In genomic region chr12:116358850-116359761, GRCh38 we compare ENCODE assay signal across 8 cellular contexts.
A peak's percentile ranks its signal among the peaks of the same experiment; 100 is the strongest.
DNase-seq lines count a peak whose midpoint lies in the region; ATAC-seq and TF ChIP-seq lines count a peak whose summit lies in the region.

No MANE protein-coding gene starts in this region.

- no peak overlapping the region for H4K12ac ChIP-seq in trophoblast cell (ENCODE audit: low read depth, low read length)

- intact Hi-C loops in cardiac septum (cut with DNase I) (no loop called here), thyroid gland (cut with DNase I) (no loop called here)

- H4K8ac ChIP-seq in trophoblast cell (ENCODE audit: low read depth, low read length) = no peak overlapping the region

- H3K4me1 ChIP-seq in adipocyte (ENCODE audit: control insufficient read depth, insufficient read depth, low read length) (peaks cover 16% of the 10 kb centered on the region), trophoblast cell (ENCODE audit: control insufficient read depth in 1 of 2, insufficient read depth in 2 of 2, low read length in 2 of 2) (peaks cover 2 to 5% of the 10 kb centered on the region in 2 experiments), thyroid gland (peaks cover 0 to 11% of the 10 kb centered on the region in 2 donors)

- H3K79me2 ChIP-seq in trophoblast cell (ENCODE audit: control insufficient read depth, insufficient read depth, low read length, poor library complexity) = no peaks in the 10 kb centered on the region

- H3K4me3 ChIP-seq in adipocyte (ENCODE audit: low read length) (peak overlapping the region; percentile 68), trophoblast cell (ENCODE audit: low read depth, low read length) (no peak overlapping the region), thyroid gland (replicated peaks in 1 of 3) (no peak overlapping the region)

- peak overlapping the region; percentile 35 for H3K4me2 ChIP-seq in trophoblast cell (ENCODE audit: low read length)

- no peaks in the 10 kb centered on the region for H3K36me3 ChIP-seq in adipocyte (ENCODE audit: control insufficient read depth, insufficient read depth, low read length, severe bottlenecking)
- H3K36me3 ChIP-seq in trophoblast cell (ENCODE audit: control insufficient read depth in 1 of 2, insufficient read depth in 2 of 2, low read length in 2 of 2) = no peaks in the 10 kb centered on the region
- no peaks in the 10 kb centered on the region for H3K36me3 ChIP-seq in thyroid gland

- H3K9ac ChIP-seq in adipocyte (ENCODE audit: low read length) (peak overlapping the region; percentile 73), trophoblast cell (ENCODE audit: low read length) (no peak overlapping the region)

- WGBS in trophoblast cell (ENCODE audit: extremely low coverage, insufficient coverage, insufficient read length) = no CpG with 5 or more reads among the region's 11 CpGs
- 17 to 19% methylated on average over 11 of the region's 11 CpGs for WGBS in thyroid gland, 2 donors

- no peak overlapping the region for H3K14ac ChIP-seq in trophoblast cell (ENCODE audit: low read length)

- no peak for TF ChIP-seq CTCF in thyroid gland (IDR thresholded peaks at IDR 0.05)

- H3K9me3 ChIP-seq in adipocyte (ENCODE audit: control insufficient read depth, low read length) (no peaks in the 10 kb centered on the region), trophoblast cell (ENCODE audit: insufficient read depth, low read depth, low read length) (no peaks in the 10 kb centered on the region), thyroid gland (no peaks in the 10 kb centered on the region)

- peak in 1 of 2 donors; percentile 42 for TF ChIP-seq POLR2A in thyroid gland (IDR thresholded peaks at IDR 0.05)

- H2BK120ac ChIP-seq in trophoblast cell (ENCODE audit: insufficient read depth, low read length, poor library complexity) = peak overlapping the region; percentile 41

- ATAC-seq in GM21390 (IDR thresholded peaks at IDR 0.05; ENCODE audit: unreplicated experiment) = peak; percentile 78

- no peaks in the 10 kb centered on the region for H3K27me3 ChIP-seq in adipocyte (replicated peaks; ENCODE audit: control insufficient read depth, insufficient read depth, low read length)
- no peaks in the 10 kb centered on the region for H3K27me3 ChIP-seq in trophoblast cell (ENCODE audit: insufficient read depth, low read length)
- no peaks in the 10 kb centered on the region for H3K27me3 ChIP-seq in thyroid gland

- DNase-seq in Ammon's horn (ENCODE audit: low spot score) (peak; percentile 81), LHCN-M2 (ENCODE audit: low read depth) (peak; percentile 93), SW480 (ENCODE audit: low spot score) (peak; percentile 86), adipocyte (ENCODE audit: low read depth) (peak; percentile 98), cardiac septum (ENCODE audit: low spot score) (peak; percentile 98), trophoblast cell (peak; percentile 86 to 93), thyroid gland (peak; percentile 95 to 97)

- H4K91ac ChIP-seq in trophoblast cell (ENCODE audit: low read depth, low read length) = no peak overlapping the region

- peak overlapping the region; percentile 59 for H2AFZ ChIP-seq in trophoblast cell (ENCODE audit: insufficient read depth, low read length, poor library complexity)

- no peak overlapping the region for H3K18ac ChIP-seq in trophoblast cell (ENCODE audit: low read length)

- no peaks in the 10 kb centered on the region for H3K79me1 ChIP-seq in trophoblast cell (ENCODE audit: low read length)

- H3K4ac ChIP-seq in trophoblast cell (ENCODE audit: low read depth, low read length) = no peak overlapping the region

- peak overlapping the region; percentile 69 for H2BK12ac ChIP-seq in trophoblast cell (ENCODE audit: low read length)

- peak overlapping the region; percentile 1 for H2BK5ac ChIP-seq in trophoblast cell (ENCODE audit: low read depth, low read length, poor library complexity)

- H2AK5ac ChIP-seq in trophoblast cell (ENCODE audit: low read length) = no peak overlapping the region

- H3K27ac ChIP-seq in trophoblast cell (ENCODE audit: low read depth, low read length) (peak overlapping the region; percentile 28), thyroid gland (peak overlapping the region; percentile 41 to 75 (median 73))

- H3K23ac ChIP-seq in trophoblast cell (ENCODE audit: low read length) = no peak overlapping the region
